In the genomic region with DNA sequence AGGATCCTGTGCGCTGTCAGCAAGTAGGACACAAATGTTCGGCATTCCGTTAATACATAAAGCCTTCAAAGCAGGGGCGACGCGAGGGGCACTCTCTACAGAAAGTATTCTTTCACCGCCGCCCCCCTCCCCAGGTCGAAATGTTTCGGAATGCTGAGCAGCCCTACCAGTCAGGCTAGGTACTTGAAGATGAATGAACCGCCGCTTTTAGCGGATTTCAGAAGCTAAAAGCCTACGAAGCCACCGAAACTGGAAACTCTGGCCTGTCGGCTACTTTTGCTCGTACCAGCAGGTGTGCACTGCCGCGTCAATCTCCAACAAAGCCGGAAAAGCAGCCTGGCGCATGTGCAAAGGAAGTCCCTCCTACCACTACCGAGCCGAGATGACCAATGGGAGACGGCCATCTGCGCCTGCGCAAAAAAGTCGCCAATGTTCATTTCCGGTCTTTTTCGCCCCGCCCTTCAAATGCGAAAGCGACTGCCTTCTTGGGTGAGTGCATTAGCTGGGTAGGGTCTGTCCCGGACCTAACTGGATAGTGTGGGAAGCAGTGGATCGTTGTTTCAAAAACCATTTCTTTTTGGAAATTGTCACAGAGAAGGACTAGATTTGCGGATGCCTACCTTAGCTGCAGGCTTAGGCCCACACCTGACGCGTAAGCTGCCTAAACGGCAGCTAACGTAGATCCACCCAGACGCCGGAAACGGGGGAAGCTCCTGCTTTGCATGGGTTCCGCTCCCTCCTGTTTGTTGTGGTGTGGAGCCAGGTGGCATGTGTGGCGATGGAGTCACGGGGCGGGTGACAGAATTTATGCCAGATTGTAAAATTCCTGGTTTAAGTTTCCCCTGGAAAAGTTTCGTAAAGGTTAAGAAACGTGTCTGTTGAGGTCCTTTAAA, we compare ENCODE assay signal across 1 cellular context.
TF ChIP-seq lines count a peak whose summit lies in the region.

Gene WDR5B, minus strand, starts transcription at position 301 of the 893 bp plus-strand sequence. CDS start 534 bp downstream, outside the sequence.

TF ChIP-seq in SK-N-SH, 30 proteins besides CTCF, POLR2A, EP300 and RAD21 (continued from another document):
- TF ChIP-seq, protein P1, sequence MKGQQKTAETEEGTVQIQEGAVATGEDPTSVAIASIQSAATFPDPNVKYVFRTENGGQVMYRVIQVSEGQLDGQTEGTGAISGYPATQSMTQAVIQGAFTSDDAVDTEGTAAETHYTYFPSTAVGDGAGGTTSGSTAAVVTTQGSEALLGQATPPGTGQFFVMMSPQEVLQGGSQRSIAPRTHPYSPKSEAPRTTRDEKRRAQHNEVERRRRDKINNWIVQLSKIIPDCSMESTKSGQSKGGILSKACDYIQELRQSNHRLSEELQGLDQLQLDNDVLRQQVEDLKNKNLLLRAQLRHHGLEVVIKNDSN (IDR thresholded peaks at IDR 0.05; ENCODE audit: borderline replicate concordance, low read depth): no peak
- TF ChIP-seq RCOR1 (IDR thresholded peaks at IDR 0.05; ENCODE audit: low read length) (no peak), RFX5 (IDR thresholded peaks at IDR 0.05; ENCODE audit: low read length) (no peak; the same call in 1 of the 2 replicates), SMC3 (IDR thresholded peaks at IDR 0.05; ENCODE audit: low read depth, low read length) (no peak), IRF3 (IDR thresholded peaks at IDR 0.05; ENCODE audit: low read depth, low read length) (no peak), USF2 (IDR thresholded peaks at IDR 0.05; ENCODE audit: borderline replicate concordance, low read depth, low read length) (no peak), GABPA (IDR thresholded peaks at IDR 0.05; ENCODE audit: low read depth) (peak; percentile 84), ELF1 (IDR thresholded peaks at IDR 0.05) (peak; percentile 79), FOXM1 (IDR thresholded peaks at IDR 0.05; ENCODE audit: low read depth) (no peak), NRF1 (IDR thresholded peaks at IDR 0.05; ENCODE audit: low read depth, low read length) (peak; percentile 95), CHD2 (IDR thresholded peaks at IDR 0.05; ENCODE audit: low read length, partially characterized antibody) (peak; percentile 36), TAF1 (IDR thresholded peaks at IDR 0.05; ENCODE audit: borderline replicate concordance, low read depth, low read length) (peak; percentile 91), JUND (IDR thresholded peaks at IDR 0.05) (no peak), FOSL2 (IDR thresholded peaks at IDR 0.05; ENCODE audit: borderline replicate concordance, low read depth) (no peak)
- TF ChIP-seq, protein P2, sequence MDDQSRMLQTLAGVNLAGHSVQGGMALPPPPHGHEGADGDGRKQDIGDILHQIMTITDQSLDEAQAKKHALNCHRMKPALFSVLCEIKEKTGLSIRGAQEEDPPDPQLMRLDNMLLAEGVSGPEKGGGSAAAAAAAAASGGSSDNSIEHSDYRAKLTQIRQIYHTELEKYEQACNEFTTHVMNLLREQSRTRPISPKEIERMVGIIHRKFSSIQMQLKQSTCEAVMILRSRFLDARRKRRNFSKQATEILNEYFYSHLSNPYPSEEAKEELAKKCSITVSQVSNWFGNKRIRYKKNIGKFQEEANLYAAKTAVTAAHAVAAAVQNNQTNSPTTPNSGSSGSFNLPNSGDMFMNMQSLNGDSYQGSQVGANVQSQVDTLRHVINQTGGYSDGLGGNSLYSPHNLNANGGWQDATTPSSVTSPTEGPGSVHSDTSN (IDR thresholded peaks at IDR 0.05): peak; percentile 85
